In the genomic region with DNA sequence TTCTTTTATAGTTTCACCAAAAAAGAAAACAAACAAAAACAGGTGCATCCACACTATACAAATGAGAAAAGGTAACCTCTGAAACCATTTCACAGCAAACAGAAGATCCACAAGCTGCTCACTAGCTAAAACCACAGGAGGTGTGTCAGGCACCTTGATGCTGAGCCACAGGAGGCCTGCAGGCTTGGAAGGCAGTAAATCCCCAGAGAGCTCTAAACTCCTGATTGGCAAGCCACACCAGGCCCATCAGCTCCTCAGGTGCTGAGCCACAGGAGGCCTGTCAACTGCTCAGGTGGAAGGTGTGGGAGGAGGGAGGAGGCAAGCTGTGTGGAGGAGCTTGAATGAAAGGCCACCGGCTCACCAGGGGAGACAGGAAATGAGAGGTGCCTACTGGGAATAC, we compare ENCODE assay signal across 19 cellular contexts.
A peak's percentile ranks its signal among the peaks of the same experiment; 100 is the strongest.
DNase-seq lines count a peak whose midpoint lies in the region; ATAC-seq and TF ChIP-seq lines count a peak whose summit lies in the region.
"Had no signal": no experiment of that assay in that cellular context is flagged by ENCODE, and none has a peak within 500 bp of the region (broad histone marks: within the 10 kb centered on the region; RNA-seq: fewer than 3 reads in every experiment).

No MANE protein-coding gene starts in this region.

- peak; percentile 58 for DNase-seq in COLO668 (lab: John Stamatoyannopoulos, UW; ENCODE audit: unreplicated experiment)
- peak; percentile 45 for DNase-seq in Karpas-422
- DNase-seq in SK-N-MC (ENCODE audit: low read depth, low spot score): no peak
- no peak for DNase-seq in LoVo (ENCODE audit: low spot score)
- DNase-seq in T-helper 17 cell: no peak
- DNase-seq in DMS 273 treated with DMSO at 0.1 percent for 48 hours (lab: John Stamatoyannopoulos, UW): no peak
- no peak for DNase-seq in transverse colon
- DNase-seq: activated CD4-positive, alpha-beta T cell treated with anti-CD3 and anti-CD28 coated beads, Interleukin-2, amount 50 U/mL, for 1 hour; activated T-cell treated with anti-CD3 and anti-CD28 coated beads, Interleukin-2, amount 50 U/mL, for 72 hours; CD4-positive, alpha-beta memory T cell; left cardiac atrium; pancreas; small intestine; stimulated activated naive CD4-positive, alpha-beta T cell treated with Interleukin-2 at 50 U/mL for 16 hours; T1000; uterus had no signal

- H3K4me2 ChIP-seq in Karpas-422 (ENCODE audit: low read depth, low read length, poor library complexity, severe bottlenecking): no peak overlapping the region

- TF ChIP-seq POLR2A in transverse colon (IDR thresholded peaks at IDR 0.05): no peak

- no peak for TF ChIP-seq EP300 in transverse colon (IDR thresholded peaks at IDR 0.05; ENCODE audit: low read depth)

- H3K79me2 ChIP-seq in Karpas-422 (ENCODE audit: low read length): no peaks in the 10 kb centered on the region

- H3K27ac ChIP-seq in Karpas-422 (ENCODE audit: low read length) (no peak overlapping the region), SK-N-MC (peak overlapping the region; percentile 88), transverse colon (no peak overlapping the region)
- H3K27ac ChIP-seq: epithelial cell of prostate, pancreas, uterus had no signal

- H3K4me3 ChIP-seq in Karpas-422 (ENCODE audit: low read length): no peak overlapping the region
- H3K4me3 ChIP-seq in SK-N-MC: peak overlapping the region; percentile 1; the same call in 1 of the 2 replicates
- H3K4me3 ChIP-seq in transverse colon: no peak overlapping the region
- H3K4me3 ChIP-seq: pancreas, uterus had no signal

- intact Hi-C loops in transverse colon (cut with DNase I; ENCODE audit: low total_unique reads): no loop called here

- ATAC-seq in GM21515 (IDR thresholded peaks at IDR 0.05; ENCODE audit: unreplicated experiment) (peak; percentile 77), T-helper 17 cell (no peak)
- ATAC-seq: activated T-cell treated with anti-CD3 and anti-CD28 coated beads, Interleukin-2, amount 50 U/mL, for 72 hours; left cardiac atrium; pancreas; Right ventricle myocardium inferior had no signal

- H3K9me3 ChIP-seq in Karpas-422 (ENCODE audit: low read length): no peaks in the 10 kb centered on the region
- peaks cover 1% of the 10 kb centered on the region; the same call in 1 of the 2 replicates for H3K9me3 ChIP-seq in SK-N-MC (ENCODE audit: low read depth, low read length)
- H3K9me3 ChIP-seq in T-helper 17 cell (ENCODE audit: control insufficient read depth, low read length, poor library complexity, severe bottlenecking): no peaks in the 10 kb centered on the region
- no peaks in the 10 kb centered on the region for H3K9me3 ChIP-seq in transverse colon
- H3K9me3 ChIP-seq: pancreas, uterus had no signal

- no peak for TF ChIP-seq CTCF in transverse colon (IDR thresholded peaks at IDR 0.05)

- in situ Hi-C loops in transverse colon (cut with MboI; ENCODE audit: low pct_ligation_motif_present in 1 of 4, low pct_unique_long_range_greater_than_20kb in 1 of 4, low sequenced_read_pairs in 3 of 4): no loop called here

- 58% methylated on average over 1 of the region's 1 CpG; no CpG with 5 or more reads in 1 of the 2 donors for WGBS in transverse colon (ENCODE audit: low coverage in 1 of 2), 2 donors

- H3K36me3 Mint-ChIP-seq in T-helper 17 cell (ENCODE audit: low read depth): no peaks in the 10 kb centered on the region
- H3K36me3 Mint-ChIP-seq: CD4-positive, alpha-beta memory T cell had no signal

- H3K9ac ChIP-seq in Karpas-422 (ENCODE audit: low read length): no peak overlapping the region
- no peak overlapping the region for H3K9ac ChIP-seq in SK-N-MC (ENCODE audit: insufficient read length)

- H3K4me1 ChIP-seq in Karpas-422 (ENCODE audit: low read length) (peaks cover 13% of the 10 kb centered on the region), transverse colon (no peaks in the 10 kb centered on the region)
- H3K4me1 ChIP-seq: pancreas, uterus had no signal

- H3K27me3 ChIP-seq in Karpas-422 (ENCODE audit: low read length) (no peaks in the 10 kb centered on the region), transverse colon (no peaks in the 10 kb centered on the region)
- H3K27me3 ChIP-seq: pancreas, uterus had no signal

- H3K4me1 Mint-ChIP-seq in T-helper 17 cell: no peaks in the 10 kb centered on the region
- H3K4me1 Mint-ChIP-seq: CD4-positive, alpha-beta memory T cell had no signal

- H3K36me3 ChIP-seq in Karpas-422 (ENCODE audit: insufficient read depth, low read length): no peaks in the 10 kb centered on the region
- H3K36me3 ChIP-seq in SK-N-MC (ENCODE audit: insufficient read depth, low read length): peaks cover 8% of the 10 kb centered on the region; the same call in 1 of the 2 replicates
- H3K36me3 ChIP-seq in transverse colon: no peaks in the 10 kb centered on the region
- H3K36me3 ChIP-seq: pancreas, uterus had no signal

- H3K27ac Mint-ChIP-seq in T-helper 17 cell: no peak overlapping the region
- H3K27ac Mint-ChIP-seq: activated T-cell treated with anti-CD3 and anti-CD28 coated beads, Interleukin-2, amount 50 U/mL, for 72 hours; CD4-positive, alpha-beta memory T cell had no signal

- H3K4me3 Mint-ChIP-seq in T-helper 17 cell: no peak overlapping the region
- H3K4me3 Mint-ChIP-seq: activated T-cell treated with anti-CD3 and anti-CD28 coated beads, Interleukin-2, amount 50 U/mL, for 72 hours; CD4-positive, alpha-beta memory T cell had no signal

- no peaks in the 10 kb centered on the region for H3K9me2 ChIP-seq in Karpas-422 (replicated peaks; ENCODE audit: insufficient read depth, low read length)

- peaks cover 10% of the 10 kb centered on the region for H3K27me3 Mint-ChIP-seq in T-helper 17 cell

- no peak overlapping the region for H2AFZ ChIP-seq in Karpas-422 (ENCODE audit: low read length)

- H4K20me1 ChIP-seq in Karpas-422 (ENCODE audit: insufficient read depth, low read depth, low read length): no peaks in the 10 kb centered on the region

Comparison
In these comparisons a context has a peak if more than half of its experiments do, and no peak if none do; other contexts are left out.
1. DNase-seq: peak in COLO668 (single experiment) and Karpas-422 (single experiment); none in SK-N-MC (single experiment), LoVo (single experiment), T-helper 17 cell (0 of 3), DMS 273 treated with DMSO at 0.1 percent for 48 hours (single experiment) and transverse colon (single experiment).